10 cellular contexts compared by ENCODE assay signal in genomic region chr1:119470377-119470776, GRCh38. TPM values are rescaled to one million over a fixed set of nuclear protein-coding genes. Genes with fewer than 3 reads are reported as not detected.
"Had no signal": no experiment of that assay in that cellular context is flagged by ENCODE, and none has a peak within 500 bp of the region (broad histone marks: within the 10 kb centered on the region; RNA-seq: fewer than 3 reads in every experiment).

No MANE protein-coding gene starts in this region.

- H3K36me3 ChIP-seq: HAP-1 had no signal

- H3K27ac ChIP-seq: GM23248 had no signal

- H3K4me1 ChIP-seq: HAP-1 had no signal

- DNase-seq: GM23248, GOT3, H7, H9, HCEC 1CT, HFFc6 had no signal

- H3K4me3 ChIP-seq: GM23248, GM23338, HAP-1 had no signal

- H3K9me3 ChIP-seq: HAP-1 had no signal

RNA-seq across cellular contexts. Expression of gene HSD3B1, which starts 36.6 kb away (rescaled TPM):
- total RNA-seq: GM23248, GM23338, H1, H4, H7, H9, HFFc6 had no signal

RNA-seq across cellular contexts. Expression of gene HSD3B2, which starts 55.4 kb away (rescaled TPM):
- total RNA-seq: GM23248, GM23338, H1, H4, H9, HFFc6 had no signal
